In the genomic region with DNA sequence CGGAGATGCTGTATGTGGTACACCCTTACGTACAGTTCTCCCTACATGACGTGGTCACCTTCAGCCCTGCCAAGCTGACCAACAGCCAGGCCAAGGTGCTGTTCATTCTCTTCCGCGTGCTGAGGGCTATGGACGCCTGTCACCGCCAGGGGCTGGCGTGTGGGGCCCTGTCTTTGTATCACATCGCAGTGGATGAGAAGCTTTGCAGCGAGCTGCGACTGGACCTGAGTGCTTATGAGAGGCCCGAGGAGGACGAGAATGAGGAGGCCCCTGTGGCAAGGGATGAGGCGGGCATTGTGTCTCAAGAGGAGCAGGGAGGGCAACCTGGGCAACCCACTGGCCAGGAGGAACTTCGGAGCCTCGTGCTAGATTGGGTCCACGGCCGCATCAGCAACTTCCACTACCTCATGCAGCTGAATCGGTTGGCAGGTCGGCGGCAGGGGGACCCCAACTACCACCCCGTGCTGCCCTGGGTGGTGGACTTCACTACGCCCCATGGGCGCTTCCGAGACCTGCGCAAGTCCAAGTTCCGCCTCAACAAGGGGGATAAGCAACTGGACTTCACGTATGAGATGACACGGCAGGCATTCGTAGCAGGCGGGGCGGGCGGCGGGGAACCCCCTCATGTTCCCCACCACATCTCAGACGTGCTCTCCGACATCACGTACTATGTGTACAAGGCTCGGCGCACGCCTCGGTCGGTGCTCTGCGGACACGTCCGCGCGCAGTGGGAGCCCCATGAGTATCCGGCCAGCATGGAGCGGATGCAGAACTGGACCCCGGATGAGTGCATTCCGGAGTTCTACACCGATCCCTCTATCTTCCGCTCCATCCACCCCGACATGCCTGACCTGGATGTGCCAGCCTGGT, we compare ENCODE assay signal across 1 cellular context.
TF ChIP-seq lines count a peak whose summit lies in the region.

No MANE protein-coding gene starts in this region.

TF ChIP-seq in WTC11, 78 proteins besides CTCF, POLR2A, EP300 and RAD21 (continued from another document):
- TF ChIP-seq JUN (CRISPR knock-in tag; IDR thresholded peaks at IDR 0.05) (no peak), TEAD1 (CRISPR knock-in tag; IDR thresholded peaks at IDR 0.05) (no peak), NR3C1 (CRISPR knock-in tag; conservative IDR thresholded peaks at IDR 0.05; ENCODE audit: low read depth) (no peak)
TF ChIP-seq in WTC11: peak in this region for 0.
